29 cellular contexts compared by ENCODE assay signal in genomic region chr1:101188311-101188710, GRCh38. TPM values are rescaled to one million over a fixed set of nuclear protein-coding genes. Genes with fewer than 3 reads are reported as not detected.
DNase-seq lines count a peak whose midpoint lies in the region; ATAC-seq and TF ChIP-seq lines count a peak whose summit lies in the region.
"Had no signal": no experiment of that assay in that cellular context is flagged by ENCODE, and none has a peak within 500 bp of the region (broad histone marks: within the 10 kb centered on the region; RNA-seq: fewer than 3 reads in every experiment).

No MANE protein-coding gene starts in this region.

- peak; percentile 14 for ATAC-seq in activated CD4-positive, alpha-beta T cell treated with anti-CD3 and anti-CD28 coated beads for 36 hours
- ATAC-seq in RWPE2 (ENCODE audit: low read depth) (0 out of 3 replicates have a peak, but pooled peaks have one; percentile 30), right lobe of liver (no peak), GM19463 (IDR thresholded peaks at IDR 0.05; ENCODE audit: unreplicated experiment) (no peak)
- ATAC-seq: activated naive CD4-positive, alpha-beta T cell treated with anti-CD3 and anti-CD28 coated beads, Interleukin-2, amount 50 U/mL, for 72 hours had no signal

- peaks cover 5% of the 10 kb centered on the region for H3K36me3 Mint-ChIP-seq in activated CD4-positive, alpha-beta T cell treated with anti-CD3 and anti-CD28 coated beads for 36 hours (ENCODE audit: low read depth)
- H3K36me3 Mint-ChIP-seq: CD4-positive, alpha-beta memory T cell; T-cell had no signal

- H3K27me3 Mint-ChIP-seq in activated CD4-positive, alpha-beta T cell treated with anti-CD3 and anti-CD28 coated beads for 36 hours, result no peaks in the 10 kb centered on the region
- H3K27me3 Mint-ChIP-seq: CD4-positive, alpha-beta memory T cell; T-cell had no signal

- TF ChIP-seq CTCF in RWPE2 (IDR thresholded peaks at IDR 0.05; ENCODE audit: poor library complexity, severe bottlenecking), result no peak
- TF ChIP-seq CTCF in fibroblast of mammary gland (conservative IDR thresholded peaks at IDR 0.05; ENCODE audit: control insufficient read depth, insufficient read depth, low read depth, low read length), result no peak
- TF ChIP-seq CTCF in right lobe of liver (IDR thresholded peaks at IDR 0.05), result no peak

- H3K9me3 ChIP-seq in RWPE2 (ENCODE audit: severe bottlenecking), result no peaks in the 10 kb centered on the region
- no peaks in the 10 kb centered on the region for H3K9me3 ChIP-seq in right lobe of liver
- H3K9me3 ChIP-seq: Peyer's patch, SJSA1, suprapubic skin had no signal

- peaks cover 2% of the 10 kb centered on the region for H3K9me3 Mint-ChIP-seq in activated CD4-positive, alpha-beta T cell treated with anti-CD3 and anti-CD28 coated beads for 36 hours (ENCODE audit: low read depth)

- intact Hi-C loops in activated CD4-positive, alpha-beta T cell treated with anti-CD3 and anti-CD28 coated beads for 36 hours (cut with DNase I, micrococcal nuclease), result no loop called here
- intact Hi-C loops in right lobe of liver (cut with DNase I), result no loop called here

- no peak overlapping the region for H3K27ac Mint-ChIP-seq in activated CD4-positive, alpha-beta T cell treated with anti-CD3 and anti-CD28 coated beads for 36 hours
- H3K27ac Mint-ChIP-seq: activated naive CD4-positive, alpha-beta T cell treated with anti-CD3 and anti-CD28 coated beads, Interleukin-2, amount 50 U/mL, for 72 hours; activated T-helper 1 cell treated with anti-CD3 and anti-CD28 coated beads, Interleukin-12 subunit alpha, Interleukin-12 subunit beta, Interleukin-2, Interleukin-4 antibody, amounts not matched to agents 30 ng/mL and 10 ng/mL and 1 ng/mL, durations not matched to agents 14 hours and 24 hours and 36 hours; CD4-positive, alpha-beta memory T cell; progenitor cell of endocrine pancreas; T-cell had no signal

- H3K27me3 ChIP-seq in RWPE2 (ENCODE audit: insufficient read depth, poor library complexity, severe bottlenecking) (no peaks in the 10 kb centered on the region), right lobe of liver (no peaks in the 10 kb centered on the region)
- H3K27me3 ChIP-seq: Peyer's patch, SJSA1, suprapubic skin had no signal

- CTCF ChIA-PET in activated CD4-positive, alpha-beta T cell treated with anti-CD3 and anti-CD28 coated beads for 36 hours (lab: Charles Lee), result no interaction called here

- H3K4me3 Mint-ChIP-seq in activated CD4-positive, alpha-beta T cell treated with anti-CD3 and anti-CD28 coated beads for 36 hours, result no peak overlapping the region
- H3K4me3 Mint-ChIP-seq: activated T-helper 1 cell treated with anti-CD3 and anti-CD28 coated beads, Interleukin-12 subunit alpha, Interleukin-12 subunit beta, Interleukin-2, Interleukin-4 antibody, amounts not matched to agents 30 ng/mL and 10 ng/mL and 1 ng/mL, durations not matched to agents 14 hours and 24 hours and 36 hours; CD4-positive, alpha-beta memory T cell; T-cell had no signal

- H3K4me1 ChIP-seq in RWPE2 (ENCODE audit: insufficient read depth, poor library complexity, severe bottlenecking), result peaks cover 17% of the 10 kb centered on the region
- no peaks in the 10 kb centered on the region for H3K4me1 ChIP-seq in right lobe of liver
- H3K4me1 ChIP-seq: Peyer's patch, suprapubic skin had no signal

- POLR2A ChIA-PET in activated CD4-positive, alpha-beta T cell treated with anti-CD3 and anti-CD28 coated beads for 36 hours (lab: Charles Lee), result no interaction called here

- H3K4me3 ChIP-seq in RWPE2 (ENCODE audit: severe bottlenecking), result no peak overlapping the region
- no peak overlapping the region for H3K4me3 ChIP-seq in fibroblast of mammary gland (ENCODE audit: control insufficient read depth, low read depth, low read length)
- no peak overlapping the region for H3K4me3 ChIP-seq in right lobe of liver
- H3K4me3 ChIP-seq: lung, Peyer's patch, SJSA1, suprapubic skin had no signal

- H3K36me3 ChIP-seq in RWPE2 (ENCODE audit: low read depth), result no peaks in the 10 kb centered on the region
- H3K36me3 ChIP-seq in right lobe of liver, result no peaks in the 10 kb centered on the region
- H3K36me3 ChIP-seq: Peyer's patch, SJSA1, suprapubic skin had no signal

- TF ChIP-seq POLR2A in right lobe of liver (IDR thresholded peaks at IDR 0.05), result no peak

- peak overlapping the region; percentile 56 for H3K27ac ChIP-seq in RWPE2 (ENCODE audit: poor library complexity, severe bottlenecking)
- H3K27ac ChIP-seq in right lobe of liver, result no peak overlapping the region
- H3K27ac ChIP-seq: Peyer's patch, suprapubic skin had no signal

- peaks cover 43% of the 10 kb centered on the region for H3K4me1 Mint-ChIP-seq in activated CD4-positive, alpha-beta T cell treated with anti-CD3 and anti-CD28 coated beads for 36 hours

- DNase-seq in activated CD4-positive, alpha-beta T cell treated with anti-CD3 and anti-CD28 coated beads for 36 hours, result peak; percentile 35
- no peak for DNase-seq in activated CD4-positive, alpha-beta T cell treated with anti-CD3 and anti-CD28 coated beads, Interleukin-2, amount 50 U/mL, for 4 hours
- peak; percentile 75 for DNase-seq in EL
- DNase-seq in RWPE2 (ENCODE audit: low spot score), result no peak
- DNase-seq in fibroblast of mammary gland (ENCODE audit: low read depth), result peak; percentile 54
- DNase-seq in right lobe of liver, result no peak
- no peak for DNase-seq in germinal center (ENCODE audit: low spot score)
- DNase-seq: 8988T; activated CD4-positive, alpha-beta T cell treated with anti-CD3 and anti-CD28 coated beads for 1 hour; AML-193; CD4-positive, alpha-beta memory T cell; DMS 273 treated with DMSO at 0.1 percent for 48 hours; effector CD4-positive, alpha-beta T cell; erythroblast; kidney; MM.1S; NCI-H146; NCI-H510A; Peyer's patch; small intestine; stimulated activated CD4-positive, alpha-beta T cell treated with anti-CD3 and anti-CD28 coated beads, Interleukin-2, amount 100 ng/mL, for 24 hours; T-cell had no signal

RNA-seq across cellular contexts. Expression of gene S1PR1, which starts 48.5 kb away (rescaled TPM):
- 100 to 1,000 TPM; 109 to 130 TPM for total RNA-seq in activated CD4-positive, alpha-beta T cell treated with anti-CD3 and anti-CD28 coated beads for 36 hours
- 10 to 100 TPM in 2 of 6 experiments, 1 to 10 TPM in 4; 9.0 to 14.8 (median 9.3) TPM for total RNA-seq in right lobe of liver

Comparison
In these comparisons a context has a peak if more than half of its experiments do, and no peak if none do; other contexts are left out.
1. DNase-seq: peak in activated CD4-positive, alpha-beta T cell treated with anti-CD3 and anti-CD28 coated beads for 36 hours (single experiment), EL (single experiment) and fibroblast of mammary gland (single experiment); none in activated CD4-positive, alpha-beta T cell treated with anti-CD3 and anti-CD28 coated beads, Interleukin-2, amount 50 U/mL, for 4 hours (0 of 2), RWPE2 (single experiment), right lobe of liver (0 of 3) and germinal center (single experiment).
2. ATAC-seq: peak in activated CD4-positive, alpha-beta T cell treated with anti-CD3 and anti-CD28 coated beads for 36 hours (single experiment) and RWPE2 (single experiment); none in right lobe of liver (0 of 4) and GM19463 (single experiment).
3. RNA of gene S1PR1, which starts 48.5 kb away (total RNA-seq): 109 to 130 TPM in activated CD4-positive, alpha-beta T cell treated with anti-CD3 and anti-CD28 coated beads for 36 hours; 9.0 to 14.8 TPM in right lobe of liver; every median in the first group is over 4 times any median in the second.